In the genomic region with DNA sequence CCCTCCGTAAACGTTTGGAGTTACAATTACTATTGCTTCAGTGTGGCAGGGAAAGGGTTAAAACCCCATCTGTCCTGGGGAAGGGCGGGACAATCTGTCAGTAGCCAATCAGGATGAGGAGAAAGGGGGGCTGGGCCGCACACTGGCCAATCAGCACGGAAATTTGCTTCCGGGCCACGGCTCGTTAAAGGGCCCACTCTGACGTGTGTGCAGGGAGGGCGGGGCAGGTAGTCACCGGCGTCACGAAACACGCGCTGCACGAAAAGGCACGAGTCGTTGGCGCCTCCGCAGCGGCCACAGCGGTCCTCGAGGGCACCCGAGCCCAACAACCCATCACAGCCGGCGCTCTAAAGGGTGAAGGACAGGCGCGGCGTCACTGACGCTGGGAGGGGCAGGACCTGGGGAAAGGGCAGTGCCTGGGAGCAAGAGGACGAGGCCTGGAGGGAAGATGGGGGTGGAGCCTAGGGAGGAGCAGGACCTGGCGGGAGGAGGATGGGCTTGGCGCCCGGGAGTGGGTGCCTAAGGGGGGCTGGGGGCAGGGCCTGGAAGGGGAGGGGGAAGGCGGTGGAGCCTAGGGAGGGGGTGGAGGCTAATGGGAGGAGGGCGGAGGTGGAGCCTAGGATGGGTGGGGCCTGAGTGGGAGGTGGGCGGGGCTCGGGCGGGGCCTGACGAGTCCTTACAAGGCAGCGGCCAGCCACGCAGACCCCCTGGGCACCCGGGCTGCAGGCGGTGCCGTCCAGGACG, we compare ENCODE assay signal across 8 cellular contexts. TPM values are rescaled to one million over a fixed set of nuclear protein-coding genes. Genes with fewer than 3 reads are reported as not detected.
DNase-seq lines count a peak whose midpoint lies in the region; ATAC-seq and TF ChIP-seq lines count a peak whose summit lies in the region.

No MANE protein-coding gene starts in this region.

- ATAC-seq in HG02938 (IDR thresholded peaks at IDR 0.05; ENCODE audit: unreplicated experiment): peak; percentile 51
- ATAC-seq in HG02571 (IDR thresholded peaks at IDR 0.05; ENCODE audit: unreplicated experiment): no peak

- peak overlapping the region; percentile 56 for H3K4me3 ChIP-seq in BJ (ENCODE audit: low read depth, low read length)
- H3K4me3 ChIP-seq in coronary artery: peak overlapping the region; percentile 72

- POLR2A ChIA-PET in BJ (lab: Charles Lee): no interaction called here

- peaks cover 2% of the 10 kb centered on the region; the same call in 1 of the 2 replicates for H3K36me3 ChIP-seq in BJ (ENCODE audit: control insufficient read depth, insufficient read depth, low read length)

- no peak for TF ChIP-seq CTCF in BJ (IDR thresholded peaks at IDR 0.05; ENCODE audit: insufficient read depth, low read depth, low read length)
- TF ChIP-seq CTCF in coronary artery (IDR thresholded peaks at IDR 0.05): no peak

- DNase-seq in BJ (ENCODE audit: low read depth): peak; percentile 68
- peak; percentile 36 for DNase-seq in NCI-H510A treated with DMSO at 0.1 percent for 48 hours (lab: John Stamatoyannopoulos, UW)
- DNase-seq in activated CD4-positive, alpha-beta T cell treated with anti-CD3 and anti-CD28 coated beads, Interleukin-2, amount 50 U/mL, for 24 hours (ENCODE audit: low read depth in 1 of 2, low spot score in 1 of 2): peak; percentile 75 to 88
- peak; percentile 93 for DNase-seq in coronary artery (ENCODE audit: low spot score)
- peak; percentile 91 for DNase-seq in kidney tubule cell (ENCODE audit: low spot score)
- peak; percentile 93 for DNase-seq in stimulated activated CD4-positive, alpha-beta T cell treated with anti-CD3 and anti-CD28 coated beads, Interleukin-15, amount 100 ng/mL, for 24 hours

- CTCF ChIA-PET in BJ (lab: Yijun Ruan, JAX): no interaction called here

- peak overlapping the region; percentile 58 to 94 for H3K27ac ChIP-seq in coronary artery

- H3K27me3 ChIP-seq in BJ (ENCODE audit: control insufficient read depth, insufficient read depth, low read length): 0 out of 2 replicates have a peak, but pooled peaks cover 7% of the 10 kb centered on the region

RNA-seq across cellular contexts. Expression of gene ADAMTSL5, which starts 4.9 kb away (rescaled TPM):
- polyA plus RNA-seq in BJ (2011; rRNA removed): 15.0 and 21.5 TPM in 2 replicates
- polyA minus RNA-seq in BJ (2011; rRNA and poly(A)+ RNA removed): 8.0 and 9.9 TPM in 2 replicates

RNA-seq across cellular contexts. Expression of gene PLK5, which starts 15.9 kb away (rescaled TPM):
- not detected in 2 replicates for polyA plus RNA-seq in BJ (2011; rRNA removed)
- not detected in 2 replicates for polyA minus RNA-seq in BJ (2011; rRNA and poly(A)+ RNA removed)

RNA-seq across cellular contexts. Expression of gene REEP6, which starts 17.0 kb away (rescaled TPM):
- polyA plus RNA-seq in BJ (2011; rRNA removed): 1.7 and 3.1 TPM in 2 replicates
- polyA minus RNA-seq in BJ (2011; rRNA and poly(A)+ RNA removed): 0.38 and 2.0 TPM in 2 replicates

RNA-seq across cellular contexts. Expression of gene PCSK4, which starts 17.8 kb away (rescaled TPM):
- 0.59 and 1.3 TPM in 2 replicates for polyA plus RNA-seq in BJ (2011; rRNA removed)
- 0.62 and 2.3 TPM in 2 replicates for polyA minus RNA-seq in BJ (2011; rRNA and poly(A)+ RNA removed)

RNA-seq across cellular contexts. Expression of gene C19orf25, which starts 28.9 kb away (rescaled TPM):
- polyA plus RNA-seq in BJ (2011; rRNA removed): 23.9 and 32.6 TPM in 2 replicates
- polyA minus RNA-seq in BJ (2011; rRNA and poly(A)+ RNA removed): 6.6 and 9.6 TPM in 2 replicates

Comparison
In these comparisons a context has a peak if more than half of its experiments do, and no peak if none do; other contexts are left out.
1. DNase-seq: peak in every context shown above with its lines; median percentile 93 in coronary artery; 93 in stimulated activated CD4-positive, alpha-beta T cell treated with anti-CD3 and anti-CD28 coated beads, Interleukin-15, amount 100 ng/mL, for 24 hours; 91 in kidney tubule cell; 82 in activated CD4-positive, alpha-beta T cell treated with anti-CD3 and anti-CD28 coated beads, Interleukin-2, amount 50 U/mL, for 24 hours; 68 in BJ; 36 in NCI-H510A treated with DMSO at 0.1 percent for 48 hours.